In the genomic region with DNA sequence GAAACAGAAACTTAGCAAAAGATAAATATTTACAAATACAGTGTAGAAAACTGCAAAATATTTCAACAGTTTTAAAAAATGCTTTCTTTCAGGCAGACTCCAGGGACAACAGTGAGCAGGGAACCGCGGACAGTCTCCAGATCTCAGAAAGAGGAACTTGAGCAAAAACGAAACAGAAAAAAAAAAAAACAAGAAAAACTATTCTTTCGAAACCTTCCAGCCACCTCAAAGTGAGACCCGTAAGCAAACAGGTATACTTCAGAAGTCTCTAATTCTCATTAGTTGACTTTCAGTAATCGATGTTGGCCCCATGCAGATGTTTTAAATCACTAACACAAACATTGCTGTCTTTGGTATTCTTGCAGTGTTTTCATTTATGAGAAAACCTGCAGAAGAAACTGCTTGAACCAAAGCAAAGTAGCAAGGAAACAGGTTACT, we compare ENCODE assay signal across 11 cellular contexts. TPM values are rescaled to one million over a fixed set of nuclear protein-coding genes. Genes with fewer than 3 reads are reported as not detected.
DNase-seq lines count a peak whose midpoint lies in the region; ATAC-seq and TF ChIP-seq lines count a peak whose summit lies in the region.
"Had no signal": no experiment of that assay in that cellular context is flagged by ENCODE, and none has a peak within 500 bp of the region (broad histone marks: within the 10 kb centered on the region; RNA-seq: fewer than 3 reads in every experiment).

No MANE protein-coding gene starts in this region.

- H2BK120ac ChIP-seq in trophoblast cell (ENCODE audit: insufficient read depth, low read length, poor library complexity), result no peak overlapping the region

- POLR2A ChIA-PET in SK-N-SH (lab: Yijun Ruan, JAX), result no interaction called here

- peaks cover 7% of the 10 kb centered on the region for H3K27me3 ChIP-seq in hepatocyte
- H3K27me3 ChIP-seq in trophoblast cell (ENCODE audit: insufficient read depth, low read length), result no peaks in the 10 kb centered on the region
- no peaks in the 10 kb centered on the region for H3K27me3 ChIP-seq in SK-N-SH (ENCODE audit: insufficient read depth)
- H3K27me3 ChIP-seq: upper lobe of left lung had no signal

- no peaks in the 10 kb centered on the region for H3K79me2 ChIP-seq in hepatocyte
- H3K79me2 ChIP-seq in trophoblast cell (ENCODE audit: control insufficient read depth, insufficient read depth, low read length, poor library complexity), result no peaks in the 10 kb centered on the region
- H3K79me2 ChIP-seq in SK-N-SH (ENCODE audit: insufficient read depth), result no peaks in the 10 kb centered on the region

- H3K9me3 ChIP-seq in hepatocyte (ENCODE audit: low read depth) (no peaks in the 10 kb centered on the region), trophoblast cell (ENCODE audit: insufficient read depth, low read depth, low read length) (no peaks in the 10 kb centered on the region), SK-N-SH (no peaks in the 10 kb centered on the region)
- H3K9me3 ChIP-seq: upper lobe of left lung had no signal

- no peak for TF ChIP-seq RAD21 in SK-N-SH (IDR thresholded peaks at IDR 0.05; ENCODE audit: low read length)

- H4K91ac ChIP-seq in trophoblast cell (ENCODE audit: low read depth, low read length), result no peak overlapping the region

- H2BK12ac ChIP-seq in trophoblast cell (ENCODE audit: low read length), result no peak overlapping the region

- H2AFZ ChIP-seq in hepatocyte (no peak overlapping the region), trophoblast cell (ENCODE audit: insufficient read depth, low read length, poor library complexity) (no peak overlapping the region), SK-N-SH (ENCODE audit: low read depth) (no peak overlapping the region)

- H2AK5ac ChIP-seq in trophoblast cell (ENCODE audit: low read length), result no peak overlapping the region

- ATAC-seq in GM18502 (IDR thresholded peaks at IDR 0.05; ENCODE audit: poor library complexity, unreplicated experiment) (peak; percentile 77), GM21786 (IDR thresholded peaks at IDR 0.05; ENCODE audit: unreplicated experiment) (peak; percentile 77)

- TF ChIP-seq EP300 in SK-N-SH (IDR thresholded peaks at IDR 0.05; ENCODE audit: borderline replicate concordance in 1 of 2, low read depth in 1 of 2, low read length in 1 of 2), result no peak

- H3K4ac ChIP-seq in trophoblast cell (ENCODE audit: low read depth, low read length), result no peak overlapping the region

- H3K36me3 ChIP-seq in hepatocyte (replicated peaks; ENCODE audit: insufficient read depth, low read depth) (no peaks in the 10 kb centered on the region), trophoblast cell (ENCODE audit: control insufficient read depth in 1 of 2, insufficient read depth in 2 of 2, low read length in 2 of 2) (no peaks in the 10 kb centered on the region), SK-N-SH (replicated peaks in 1 of 2; ENCODE audit: control insufficient read depth in 1 of 2, insufficient read depth in 2 of 2, low read length in 1 of 2) (no peaks in the 10 kb centered on the region)
- H3K36me3 ChIP-seq: upper lobe of left lung had no signal

- CTCF ChIA-PET in SK-N-SH (lab: Yijun Ruan, JAX), result interaction anchor here (1.2 to 1.9 kb wide), 2 partner anchors 17 to 178 kb away, joined by 5 to 14 read pairs; no protein-coding TSS in a partner anchor

- no peak overlapping the region for H4K8ac ChIP-seq in trophoblast cell (ENCODE audit: low read depth, low read length)

- H3K4me1 ChIP-seq in hepatocyte (ENCODE audit: insufficient read depth) (no peaks in the 10 kb centered on the region), trophoblast cell (ENCODE audit: control insufficient read depth in 1 of 2, insufficient read depth in 2 of 2, low read length in 2 of 2) (no peaks in the 10 kb centered on the region), SK-N-SH (ENCODE audit: control insufficient read depth in 1 of 2, insufficient read depth in 2 of 2, low read depth in 1 of 2, low read length in 1 of 2) (peaks cover 0 to 3% of the 10 kb centered on the region in 2 experiments; a peak in 1 of 4 replicates)

- H3K4me2 ChIP-seq in hepatocyte (peak overlapping the region; percentile 61), trophoblast cell (ENCODE audit: low read length) (no peak overlapping the region), SK-N-SH (no peak overlapping the region)

- H4K12ac ChIP-seq in trophoblast cell (ENCODE audit: low read depth, low read length), result no peak overlapping the region

- no peak overlapping the region for H3K23ac ChIP-seq in trophoblast cell (ENCODE audit: low read length)

- DNase-seq in NAMALWA (ENCODE audit: low spot score) (peak; percentile 64), hepatocyte (ENCODE audit: low spot score) (no peak), LoVo (ENCODE audit: low spot score) (no peak), trophoblast cell (no peak), SK-N-SH (no peak), T-helper 9 cell (no peak)

- no peak overlapping the region for H2BK5ac ChIP-seq in trophoblast cell (ENCODE audit: low read depth, low read length, poor library complexity)

- no peaks in the 10 kb centered on the region for H3K79me1 ChIP-seq in trophoblast cell (ENCODE audit: low read length)

- TF ChIP-seq CTCF in hepatocyte (IDR thresholded peaks at IDR 0.05; ENCODE audit: poor library complexity) (peak; percentile 0), SK-N-SH (IDR thresholded peaks at IDR 0.05) (no peak)

- no peak overlapping the region for H3K4me3 ChIP-seq in hepatocyte
- H3K4me3 ChIP-seq in trophoblast cell (ENCODE audit: low read depth, low read length), result no peak overlapping the region
- no peak overlapping the region for H3K4me3 ChIP-seq in SK-N-SH (ENCODE audit: low read depth in 2 of 2, low read length in 1 of 2)
- H3K4me3 ChIP-seq: upper lobe of left lung had no signal

- 34% methylated on average over 6 of the region's 6 CpGs for WGBS in hepatocyte (ENCODE audit: low lambda C conversion rate, missing lambda C conversion rate)
- whole genome bisulfite sequencing in trophoblast cell (ENCODE audit: extremely low coverage, insufficient coverage, insufficient read length), result no CpG with 5 or more reads among the region's 6 CpGs
- WGBS in SK-N-SH (ENCODE audit: low lambda C conversion rate), result 57% methylated on average over 6 of the region's 6 CpGs

- H3K18ac ChIP-seq in trophoblast cell (ENCODE audit: low read length), result no peak overlapping the region

- no peaks in the 10 kb centered on the region for H4K20me1 ChIP-seq in hepatocyte (ENCODE audit: insufficient read depth, poor library complexity, severe bottlenecking)
- H4K20me1 ChIP-seq in SK-N-SH (ENCODE audit: insufficient read depth), result no peaks in the 10 kb centered on the region

- H3K27ac ChIP-seq in hepatocyte (no peak overlapping the region), trophoblast cell (ENCODE audit: low read depth, low read length) (no peak overlapping the region), SK-N-SH (ENCODE audit: low read depth in 2 of 2, low read length in 1 of 2) (no peak overlapping the region)
- H3K27ac ChIP-seq: upper lobe of left lung had no signal

- H3F3A ChIP-seq in SK-N-SH (replicated peaks; ENCODE audit: insufficient read depth), result no peaks in the 10 kb centered on the region

- H3K14ac ChIP-seq in trophoblast cell (ENCODE audit: low read length), result no peak overlapping the region

- H3K9me2 ChIP-seq in hepatocyte (replicated peaks; ENCODE audit: insufficient read depth) (no peaks in the 10 kb centered on the region), SK-N-SH (no peaks in the 10 kb centered on the region)

- H3K9ac ChIP-seq in trophoblast cell (ENCODE audit: low read length) (no peak overlapping the region), SK-N-SH (no peak overlapping the region)

TF ChIP-seq in SK-N-SH, 30 proteins besides CTCF, POLR2A, EP300 and RAD21 (continues in another document):
- no peak for TF ChIP-seq ELF1 (IDR thresholded peaks at IDR 0.05)
- TF ChIP-seq FOXM1 (IDR thresholded peaks at IDR 0.05; ENCODE audit: low read depth), result no peak
- no peak for TF ChIP-seq EZH2phosphoT487 (IDR thresholded peaks at IDR 0.05; ENCODE audit: borderline replicate concordance, low read depth)
- TF ChIP-seq, protein P1, sequence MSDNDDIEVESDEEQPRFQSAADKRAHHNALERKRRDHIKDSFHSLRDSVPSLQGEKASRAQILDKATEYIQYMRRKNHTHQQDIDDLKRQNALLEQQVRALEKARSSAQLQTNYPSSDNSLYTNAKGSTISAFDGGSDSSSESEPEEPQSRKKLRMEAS (IDR thresholded peaks at IDR 0.05; ENCODE audit: low read depth), result no peak
- TF ChIP-seq MEF2A (IDR thresholded peaks at IDR 0.05; ENCODE audit: borderline replicate concordance, low read depth), result no peak
- TF ChIP-seq JUND (IDR thresholded peaks at IDR 0.05), result no peak
- no peak for TF ChIP-seq NFIC (IDR thresholded peaks at IDR 0.05; ENCODE audit: borderline replicate concordance)
- no peak for TF ChIP-seq TCF12 (IDR thresholded peaks at IDR 0.05)
- TF ChIP-seq NRF1 (IDR thresholded peaks at IDR 0.05; ENCODE audit: low read depth, low read length), result no peak

RNA-seq across cellular contexts. Expression of a gene that starts 15.7 kb away (rescaled TPM):
- not detected in 2 replicates for total RNA-seq in hepatocyte
- not detected in 2 replicates for polyA plus RNA-seq in hepatocyte
- polyA plus RNA-seq in trophoblast cell (2013), result not detected in 2 replicates
- not detected in 2 replicates for polyA plus RNA-seq in SK-N-SH (2012; rRNA removed)
- not detected in 2 replicates for polyA plus RNA-seq in SK-N-SH (2012; cell fraction: cytosol; rRNA removed)
- not detected in 2 replicates for polyA plus RNA-seq in SK-N-SH (2012; cell fraction: nucleus; rRNA removed)
- total RNA-seq: astrocyte, myocyte, upper lobe of left lung had no signal

RNA-seq across cellular contexts. Expression of a gene that starts 22.4 kb away (rescaled TPM):
- 0.32 TPM in 1 of 2 replicates, not detected in the other for total RNA-seq in hepatocyte
- not detected in 2 replicates for polyA plus RNA-seq in hepatocyte
- polyA plus RNA-seq in trophoblast cell (2013), result 0.15 TPM in 1 of 2 replicates, not detected in the other
- polyA plus RNA-seq in SK-N-SH (2012; rRNA removed), result not detected in 2 replicates
- not detected in 2 replicates for polyA plus RNA-seq in SK-N-SH (2012; cell fraction: cytosol; rRNA removed)
- not detected in 2 replicates for polyA plus RNA-seq in SK-N-SH (2012; cell fraction: nucleus; rRNA removed)
- total RNA-seq: astrocyte, myocyte had no signal

RNA-seq across cellular contexts. Expression of a gene that starts 59.4 kb away (rescaled TPM):
- 0.12 TPM in 1 of 2 replicates, not detected in the other for total RNA-seq in hepatocyte
- polyA plus RNA-seq in hepatocyte (1.6 TPM in 1 of 2 replicates, not detected in the other), SK-N-SH (2012; rRNA removed) (not detected in 2 replicates)
- polyA plus RNA-seq in trophoblast cell (2013), result not detected in 2 replicates
- not detected in 2 replicates for polyA plus RNA-seq in SK-N-SH (2012; cell fraction: cytosol; rRNA removed)
- polyA plus RNA-seq in SK-N-SH (2012; cell fraction: nucleus; rRNA removed), result not detected in 2 replicates
- total RNA-seq: astrocyte, myocyte had no signal
